1 cellular context compared by ENCODE assay signal in the genomic region with DNA sequence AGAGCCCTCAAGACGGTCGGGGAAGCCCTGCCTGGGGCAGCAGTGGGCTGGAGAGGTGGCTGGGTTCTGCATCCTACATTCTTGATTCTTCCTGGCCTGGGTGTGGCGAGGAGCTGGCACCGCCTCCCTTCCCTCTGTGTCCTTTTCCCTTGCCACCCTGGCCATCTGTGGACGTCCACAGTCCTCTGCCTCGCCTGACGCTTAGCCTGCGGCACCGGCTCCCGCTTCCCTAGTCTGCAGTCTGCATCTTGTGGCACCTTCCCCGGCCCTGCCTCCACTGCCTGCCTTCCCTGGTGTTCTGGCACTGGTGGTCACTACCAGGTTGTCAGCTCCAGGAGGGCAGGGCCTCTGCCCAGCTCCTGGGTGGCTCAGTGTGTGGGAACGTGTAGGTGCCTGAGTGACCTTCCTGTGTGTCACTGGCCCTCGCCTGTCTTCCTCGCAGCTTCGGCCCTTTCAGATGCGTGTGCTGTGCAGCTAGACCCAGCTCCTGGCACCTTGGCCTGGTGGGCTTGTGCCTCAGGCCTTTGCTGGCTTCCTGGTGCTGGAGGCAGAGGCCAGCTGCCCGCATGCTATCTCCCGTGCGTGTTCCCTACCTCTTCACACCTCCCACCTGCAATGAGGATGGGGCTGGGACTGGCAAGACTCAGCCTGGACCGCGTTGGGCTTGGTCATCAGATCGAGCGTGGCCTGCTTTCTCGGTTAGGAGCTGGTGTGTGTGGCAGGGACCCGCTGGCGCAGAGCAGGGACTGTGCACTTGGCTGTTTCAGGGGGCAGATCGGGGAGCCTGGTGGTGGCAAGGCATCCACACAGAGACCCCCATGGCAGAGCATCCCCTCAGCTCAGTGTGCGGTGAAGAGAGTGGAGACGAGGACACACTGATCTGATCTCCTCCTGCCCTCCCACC.
TF ChIP-seq lines count a peak whose summit lies in the region.

No MANE protein-coding gene starts in this region.

TF ChIP-seq in IMR-90, 13 proteins besides CTCF, POLR2A, EP300 and RAD21:
- TF ChIP-seq MXI1 (IDR thresholded peaks at IDR 0.05; ENCODE audit: borderline replicate concordance, low read depth, low read length) (no peak), NFE2L2 (IDR thresholded peaks at IDR 0.05; ENCODE audit: low read depth, low read length) (no peak), MAZ (IDR thresholded peaks at IDR 0.05; ENCODE audit: borderline replicate concordance, low read depth, low read length) (no peak), MAFK (IDR thresholded peaks at IDR 0.05; ENCODE audit: low read depth, low read length) (no peak), RCOR1 (IDR thresholded peaks at IDR 0.05; ENCODE audit: insufficient replicate concordance, low read length) (no peak)
- TF ChIP-seq, protein P1, sequence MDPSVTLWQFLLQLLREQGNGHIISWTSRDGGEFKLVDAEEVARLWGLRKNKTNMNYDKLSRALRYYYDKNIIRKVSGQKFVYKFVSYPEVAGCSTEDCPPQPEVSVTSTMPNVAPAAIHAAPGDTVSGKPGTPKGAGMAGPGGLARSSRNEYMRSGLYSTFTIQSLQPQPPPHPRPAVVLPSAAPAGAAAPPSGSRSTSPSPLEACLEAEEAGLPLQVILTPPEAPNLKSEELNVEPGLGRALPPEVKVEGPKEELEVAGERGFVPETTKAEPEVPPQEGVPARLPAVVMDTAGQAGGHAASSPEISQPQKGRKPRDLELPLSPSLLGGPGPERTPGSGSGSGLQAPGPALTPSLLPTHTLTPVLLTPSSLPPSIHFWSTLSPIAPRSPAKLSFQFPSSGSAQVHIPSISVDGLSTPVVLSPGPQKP (IDR thresholded peaks at IDR 0.05; ENCODE audit: borderline replicate concordance, low read depth, low read length): no peak
